ENCODE assay signal across 1 cellular context in the genomic region with DNA sequence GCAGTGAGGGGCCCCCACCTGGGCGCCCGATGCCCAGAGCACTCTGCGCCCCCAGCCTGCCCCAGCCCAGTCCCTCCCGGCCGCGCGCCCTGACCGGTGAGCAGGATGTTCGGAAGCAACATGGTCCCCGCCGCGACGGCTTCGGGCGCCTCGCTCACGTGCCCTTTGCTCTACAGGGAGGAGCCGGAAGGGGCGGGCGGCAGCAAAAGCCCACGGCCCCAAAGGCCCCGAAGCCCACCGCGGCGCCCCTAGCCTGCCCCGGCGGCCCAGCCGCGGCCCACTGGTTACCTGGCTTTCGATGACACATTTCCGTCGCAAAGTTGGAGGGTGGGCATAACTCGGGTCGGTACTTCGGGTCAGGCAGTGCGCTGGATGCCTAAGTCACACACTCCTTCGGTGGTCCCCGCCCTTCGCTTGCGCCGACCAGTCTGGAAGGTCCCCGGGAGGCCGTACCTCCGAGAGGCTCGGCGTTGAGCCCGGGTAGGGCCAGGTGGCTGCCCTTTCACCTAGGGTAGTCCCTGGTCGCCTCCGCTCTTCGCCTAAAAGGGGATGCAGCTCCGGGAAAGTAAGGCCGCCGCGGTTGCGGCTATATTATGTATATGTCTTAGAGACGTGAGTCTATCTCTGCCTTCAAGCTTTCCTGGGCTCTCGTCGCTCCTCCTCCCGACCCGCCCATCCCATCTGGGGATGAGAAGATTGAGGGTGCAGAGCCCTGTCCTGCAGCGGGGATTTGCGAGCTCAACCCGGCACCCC.
A peak's percentile ranks its signal among the peaks of the same experiment; 100 is the strongest.
TF ChIP-seq lines count a peak whose summit lies in the region.

A gene (minus strand): TSS at position 152 of the 753 bp plus-strand sequence. CDS start 30 bp downstream, at position 122.
A gene with protein sequence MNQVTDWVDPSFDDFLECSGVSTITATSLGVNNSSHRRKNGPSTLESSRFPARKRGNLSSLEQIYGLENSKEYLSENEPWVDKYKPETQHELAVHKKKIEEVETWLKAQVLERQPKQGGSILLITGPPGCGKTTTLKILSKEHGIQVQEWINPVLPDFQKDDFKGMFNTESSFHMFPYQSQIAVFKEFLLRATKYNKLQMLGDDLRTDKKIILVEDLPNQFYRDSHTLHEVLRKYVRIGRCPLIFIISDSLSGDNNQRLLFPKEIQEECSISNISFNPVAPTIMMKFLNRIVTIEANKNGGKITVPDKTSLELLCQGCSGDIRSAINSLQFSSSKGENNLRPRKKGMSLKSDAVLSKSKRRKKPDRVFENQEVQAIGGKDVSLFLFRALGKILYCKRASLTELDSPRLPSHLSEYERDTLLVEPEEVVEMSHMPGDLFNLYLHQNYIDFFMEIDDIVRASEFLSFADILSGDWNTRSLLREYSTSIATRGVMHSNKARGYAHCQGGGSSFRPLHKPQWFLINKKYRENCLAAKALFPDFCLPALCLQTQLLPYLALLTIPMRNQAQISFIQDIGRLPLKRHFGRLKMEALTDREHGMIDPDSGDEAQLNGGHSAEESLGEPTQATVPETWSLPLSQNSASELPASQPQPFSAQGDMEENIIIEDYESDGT (plus strand): TSS at position 450 of the 753 bp plus-strand sequence. CDS start 2,391 bp downstream, outside the sequence.
A gene with protein sequence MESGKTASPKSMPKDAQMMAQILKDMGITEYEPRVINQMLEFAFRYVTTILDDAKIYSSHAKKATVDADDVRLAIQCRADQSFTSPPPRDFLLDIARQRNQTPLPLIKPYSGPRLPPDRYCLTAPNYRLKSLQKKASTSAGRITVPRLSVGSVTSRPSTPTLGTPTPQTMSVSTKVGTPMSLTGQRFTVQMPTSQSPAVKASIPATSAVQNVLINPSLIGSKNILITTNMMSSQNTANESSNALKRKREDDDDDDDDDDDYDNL (minus strand): TSS at position 152 of the 753 bp plus-strand sequence. CDS start 3,783 bp downstream, outside the sequence.

TF ChIP-seq in GM12878, 131 proteins besides CTCF, POLR2A, EP300 and RAD21 (continued from another document and continues in another):
- TF ChIP-seq, protein P1, sequence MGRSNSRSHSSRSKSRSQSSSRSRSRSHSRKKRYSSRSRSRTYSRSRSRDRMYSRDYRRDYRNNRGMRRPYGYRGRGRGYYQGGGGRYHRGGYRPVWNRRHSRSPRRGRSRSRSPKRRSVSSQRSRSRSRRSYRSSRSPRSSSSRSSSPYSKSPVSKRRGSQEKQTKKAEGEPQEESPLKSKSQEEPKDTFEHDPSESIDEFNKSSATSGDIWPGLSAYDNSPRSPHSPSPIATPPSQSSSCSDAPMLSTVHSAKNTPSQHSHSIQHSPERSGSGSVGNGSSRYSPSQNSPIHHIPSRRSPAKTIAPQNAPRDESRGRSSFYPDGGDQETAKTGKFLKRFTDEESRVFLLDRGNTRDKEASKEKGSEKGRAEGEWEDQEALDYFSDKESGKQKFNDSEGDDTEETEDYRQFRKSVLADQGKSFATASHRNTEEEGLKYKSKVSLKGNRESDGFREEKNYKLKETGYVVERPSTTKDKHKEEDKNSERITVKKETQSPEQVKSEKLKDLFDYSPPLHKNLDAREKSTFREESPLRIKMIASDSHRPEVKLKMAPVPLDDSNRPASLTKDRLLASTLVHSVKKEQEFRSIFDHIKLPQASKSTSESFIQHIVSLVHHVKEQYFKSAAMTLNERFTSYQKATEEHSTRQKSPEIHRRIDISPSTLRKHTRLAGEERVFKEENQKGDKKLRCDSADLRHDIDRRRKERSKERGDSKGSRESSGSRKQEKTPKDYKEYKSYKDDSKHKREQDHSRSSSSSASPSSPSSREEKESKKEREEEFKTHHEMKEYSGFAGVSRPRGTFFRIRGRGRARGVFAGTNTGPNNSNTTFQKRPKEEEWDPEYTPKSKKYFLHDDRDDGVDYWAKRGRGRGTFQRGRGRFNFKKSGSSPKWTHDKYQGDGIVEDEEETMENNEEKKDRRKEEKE (IDR thresholded peaks at IDR 0.05) = no peak
- TF ChIP-seq NRF1 (conservative IDR thresholded peaks at IDR 0.05; ENCODE audit: low read depth, low read length) (no peak), PML (IDR thresholded peaks at IDR 0.05; ENCODE audit: low read length) (peak; percentile 55; the same call in 1 of the 2 replicates), IKZF2 (IDR thresholded peaks at IDR 0.05) (no peak), BMI1 (IDR thresholded peaks at IDR 0.05; ENCODE audit: borderline replicate concordance) (no peak), TCF3 (IDR thresholded peaks at IDR 0.05; ENCODE audit: borderline replicate concordance, insufficient read depth, low read depth, low read length) (peak; percentile 62), HDAC2 (IDR thresholded peaks at IDR 0.05) (no peak), BACH1 (IDR thresholded peaks at IDR 0.05; ENCODE audit: borderline replicate concordance) (peak; percentile 77), RB1 (IDR thresholded peaks at IDR 0.05; ENCODE audit: borderline replicate concordance) (peak; percentile 89; the same call in 1 of the 2 replicates), POU2F2 (IDR thresholded peaks at IDR 0.05; ENCODE audit: borderline replicate concordance, low read depth, low read length) (peak; percentile 87; the same call in 2 of the 3 replicates), IKZF1 (conservative IDR thresholded peaks at IDR 0.05) (peak; percentile 98), CHD2 (IDR thresholded peaks at IDR 0.05; ENCODE audit: borderline replicate concordance, low read depth, low read length) (peak; percentile 66; the same call in 1 of the 2 replicates), GABPA (IDR thresholded peaks at IDR 0.05; ENCODE audit: low read depth) (peak; percentile 66), TARDBP (IDR thresholded peaks at IDR 0.05; ENCODE audit: borderline replicate concordance) (0 out of 2 replicates have a peak, but pooled peaks have one; percentile 24), TCF7 (IDR thresholded peaks at IDR 0.05; ENCODE audit: borderline replicate concordance) (peak; percentile 30; the same call in 1 of the 2 replicates), ZBED1 (IDR thresholded peaks at IDR 0.05; ENCODE audit: borderline replicate concordance) (no peak)
- TF ChIP-seq, protein P2, sequence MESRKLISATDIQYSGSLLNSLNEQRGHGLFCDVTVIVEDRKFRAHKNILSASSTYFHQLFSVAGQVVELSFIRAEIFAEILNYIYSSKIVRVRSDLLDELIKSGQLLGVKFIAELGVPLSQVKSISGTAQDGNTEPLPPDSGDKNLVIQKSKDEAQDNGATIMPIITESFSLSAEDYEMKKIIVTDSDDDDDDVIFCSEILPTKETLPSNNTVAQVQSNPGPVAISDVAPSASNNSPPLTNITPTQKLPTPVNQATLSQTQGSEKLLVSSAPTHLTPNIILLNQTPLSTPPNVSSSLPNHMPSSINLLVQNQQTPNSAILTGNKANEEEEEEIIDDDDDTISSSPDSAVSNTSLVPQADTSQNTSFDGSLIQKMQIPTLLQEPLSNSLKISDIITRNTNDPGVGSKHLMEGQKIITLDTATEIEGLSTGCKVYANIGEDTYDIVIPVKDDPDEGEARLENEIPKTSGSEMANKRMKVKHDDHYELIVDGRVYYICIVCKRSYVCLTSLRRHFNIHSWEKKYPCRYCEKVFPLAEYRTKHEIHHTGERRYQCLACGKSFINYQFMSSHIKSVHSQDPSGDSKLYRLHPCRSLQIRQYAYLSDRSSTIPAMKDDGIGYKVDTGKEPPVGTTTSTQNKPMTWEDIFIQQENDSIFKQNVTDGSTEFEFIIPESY (IDR thresholded peaks at IDR 0.05) = no peak
- TF ChIP-seq, protein P3, sequence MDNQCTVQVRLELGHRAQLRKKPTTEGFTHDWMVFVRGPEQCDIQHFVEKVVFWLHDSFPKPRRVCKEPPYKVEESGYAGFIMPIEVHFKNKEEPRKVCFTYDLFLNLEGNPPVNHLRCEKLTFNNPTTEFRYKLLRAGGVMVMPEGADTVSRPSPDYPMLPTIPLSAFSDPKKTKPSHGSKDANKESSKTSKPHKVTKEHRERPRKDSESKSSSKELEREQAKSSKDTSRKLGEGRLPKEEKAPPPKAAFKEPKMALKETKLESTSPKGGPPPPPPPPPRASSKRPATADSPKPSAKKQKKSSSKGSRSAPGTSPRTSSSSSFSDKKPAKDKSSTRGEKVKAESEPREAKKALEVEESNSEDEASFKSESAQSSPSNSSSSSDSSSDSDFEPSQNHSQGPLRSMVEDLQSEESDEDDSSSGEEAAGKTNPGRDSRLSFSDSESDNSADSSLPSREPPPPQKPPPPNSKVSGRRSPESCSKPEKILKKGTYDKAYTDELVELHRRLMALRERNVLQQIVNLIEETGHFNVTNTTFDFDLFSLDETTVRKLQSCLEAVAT (IDR thresholded peaks at IDR 0.05) = 0 out of 2 replicates have a peak, but pooled peaks have one; percentile 30
- TF ChIP-seq, protein P4, sequence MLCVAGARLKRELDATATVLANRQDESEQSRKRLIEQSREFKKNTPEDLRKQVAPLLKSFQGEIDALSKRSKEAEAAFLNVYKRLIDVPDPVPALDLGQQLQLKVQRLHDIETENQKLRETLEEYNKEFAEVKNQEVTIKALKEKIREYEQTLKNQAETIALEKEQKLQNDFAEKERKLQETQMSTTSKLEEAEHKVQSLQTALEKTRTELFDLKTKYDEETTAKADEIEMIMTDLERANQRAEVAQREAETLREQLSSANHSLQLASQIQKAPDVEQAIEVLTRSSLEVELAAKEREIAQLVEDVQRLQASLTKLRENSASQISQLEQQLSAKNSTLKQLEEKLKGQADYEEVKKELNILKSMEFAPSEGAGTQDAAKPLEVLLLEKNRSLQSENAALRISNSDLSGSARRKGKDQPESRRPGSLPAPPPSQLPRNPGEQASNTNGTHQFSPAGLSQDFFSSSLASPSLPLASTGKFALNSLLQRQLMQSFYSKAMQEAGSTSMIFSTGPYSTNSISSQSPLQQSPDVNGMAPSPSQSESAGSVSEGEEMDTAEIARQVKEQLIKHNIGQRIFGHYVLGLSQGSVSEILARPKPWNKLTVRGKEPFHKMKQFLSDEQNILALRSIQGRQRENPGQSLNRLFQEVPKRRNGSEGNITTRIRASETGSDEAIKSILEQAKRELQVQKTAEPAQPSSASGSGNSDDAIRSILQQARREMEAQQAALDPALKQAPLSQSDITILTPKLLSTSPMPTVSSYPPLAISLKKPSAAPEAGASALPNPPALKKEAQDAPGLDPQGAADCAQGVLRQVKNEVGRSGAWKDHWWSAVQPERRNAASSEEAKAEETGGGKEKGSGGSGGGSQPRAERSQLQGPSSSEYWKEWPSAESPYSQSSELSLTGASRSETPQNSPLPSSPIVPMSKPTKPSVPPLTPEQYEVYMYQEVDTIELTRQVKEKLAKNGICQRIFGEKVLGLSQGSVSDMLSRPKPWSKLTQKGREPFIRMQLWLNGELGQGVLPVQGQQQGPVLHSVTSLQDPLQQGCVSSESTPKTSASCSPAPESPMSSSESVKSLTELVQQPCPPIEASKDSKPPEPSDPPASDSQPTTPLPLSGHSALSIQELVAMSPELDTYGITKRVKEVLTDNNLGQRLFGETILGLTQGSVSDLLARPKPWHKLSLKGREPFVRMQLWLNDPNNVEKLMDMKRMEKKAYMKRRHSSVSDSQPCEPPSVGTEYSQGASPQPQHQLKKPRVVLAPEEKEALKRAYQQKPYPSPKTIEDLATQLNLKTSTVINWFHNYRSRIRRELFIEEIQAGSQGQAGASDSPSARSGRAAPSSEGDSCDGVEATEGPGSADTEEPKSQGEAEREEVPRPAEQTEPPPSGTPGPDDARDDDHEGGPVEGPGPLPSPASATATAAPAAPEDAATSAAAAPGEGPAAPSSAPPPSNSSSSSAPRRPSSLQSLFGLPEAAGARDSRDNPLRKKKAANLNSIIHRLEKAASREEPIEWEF (IDR thresholded peaks at IDR 0.05; ENCODE audit: insufficient replicate concordance, low read depth, low read length) = no peak
- TF ChIP-seq, protein P5, sequence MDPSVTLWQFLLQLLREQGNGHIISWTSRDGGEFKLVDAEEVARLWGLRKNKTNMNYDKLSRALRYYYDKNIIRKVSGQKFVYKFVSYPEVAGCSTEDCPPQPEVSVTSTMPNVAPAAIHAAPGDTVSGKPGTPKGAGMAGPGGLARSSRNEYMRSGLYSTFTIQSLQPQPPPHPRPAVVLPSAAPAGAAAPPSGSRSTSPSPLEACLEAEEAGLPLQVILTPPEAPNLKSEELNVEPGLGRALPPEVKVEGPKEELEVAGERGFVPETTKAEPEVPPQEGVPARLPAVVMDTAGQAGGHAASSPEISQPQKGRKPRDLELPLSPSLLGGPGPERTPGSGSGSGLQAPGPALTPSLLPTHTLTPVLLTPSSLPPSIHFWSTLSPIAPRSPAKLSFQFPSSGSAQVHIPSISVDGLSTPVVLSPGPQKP (IDR thresholded peaks at IDR 0.05; ENCODE audit: low read depth, low read length) = peak; percentile 85
- TF ChIP-seq, protein P6, sequence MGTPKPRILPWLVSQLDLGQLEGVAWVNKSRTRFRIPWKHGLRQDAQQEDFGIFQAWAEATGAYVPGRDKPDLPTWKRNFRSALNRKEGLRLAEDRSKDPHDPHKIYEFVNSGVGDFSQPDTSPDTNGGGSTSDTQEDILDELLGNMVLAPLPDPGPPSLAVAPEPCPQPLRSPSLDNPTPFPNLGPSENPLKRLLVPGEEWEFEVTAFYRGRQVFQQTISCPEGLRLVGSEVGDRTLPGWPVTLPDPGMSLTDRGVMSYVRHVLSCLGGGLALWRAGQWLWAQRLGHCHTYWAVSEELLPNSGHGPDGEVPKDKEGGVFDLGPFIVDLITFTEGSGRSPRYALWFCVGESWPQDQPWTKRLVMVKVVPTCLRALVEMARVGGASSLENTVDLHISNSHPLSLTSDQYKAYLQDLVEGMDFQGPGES (IDR thresholded peaks at IDR 0.05) = peak; percentile 38; the same call in 1 of the 2 replicates
- TF ChIP-seq, protein P7, sequence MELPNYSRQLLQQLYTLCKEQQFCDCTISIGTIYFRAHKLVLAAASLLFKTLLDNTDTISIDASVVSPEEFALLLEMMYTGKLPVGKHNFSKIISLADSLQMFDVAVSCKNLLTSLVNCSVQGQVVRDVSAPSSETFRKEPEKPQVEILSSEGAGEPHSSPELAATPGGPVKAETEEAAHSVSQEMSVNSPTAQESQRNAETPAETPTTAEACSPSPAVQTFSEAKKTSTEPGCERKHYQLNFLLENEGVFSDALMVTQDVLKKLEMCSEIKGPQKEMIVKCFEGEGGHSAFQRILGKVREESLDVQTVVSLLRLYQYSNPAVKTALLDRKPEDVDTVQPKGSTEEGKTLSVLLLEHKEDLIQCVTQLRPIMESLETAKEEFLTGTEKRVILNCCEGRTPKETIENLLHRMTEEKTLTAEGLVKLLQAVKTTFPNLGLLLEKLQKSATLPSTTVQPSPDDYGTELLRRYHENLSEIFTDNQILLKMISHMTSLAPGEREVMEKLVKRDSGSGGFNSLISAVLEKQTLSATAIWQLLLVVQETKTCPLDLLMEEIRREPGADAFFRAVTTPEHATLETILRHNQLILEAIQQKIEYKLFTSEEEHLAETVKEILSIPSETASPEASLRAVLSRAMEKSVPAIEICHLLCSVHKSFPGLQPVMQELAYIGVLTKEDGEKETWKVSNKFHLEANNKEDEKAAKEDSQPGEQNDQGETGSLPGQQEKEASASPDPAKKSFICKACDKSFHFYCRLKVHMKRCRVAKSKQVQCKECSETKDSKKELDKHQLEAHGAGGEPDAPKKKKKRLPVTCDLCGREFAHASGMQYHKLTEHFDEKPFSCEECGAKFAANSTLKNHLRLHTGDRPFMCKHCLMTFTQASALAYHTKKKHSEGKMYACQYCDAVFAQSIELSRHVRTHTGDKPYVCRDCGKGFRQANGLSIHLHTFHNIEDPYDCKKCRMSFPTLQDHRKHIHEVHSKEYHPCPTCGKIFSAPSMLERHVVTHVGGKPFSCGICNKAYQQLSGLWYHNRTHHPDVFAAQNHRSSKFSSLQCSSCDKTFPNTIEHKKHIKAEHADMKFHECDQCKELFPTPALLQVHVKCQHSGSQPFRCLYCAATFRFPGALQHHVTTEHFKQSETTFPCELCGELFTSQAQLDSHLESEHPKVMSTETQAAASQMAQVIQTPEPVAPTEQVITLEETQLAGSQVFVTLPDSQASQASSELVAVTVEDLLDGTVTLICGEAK (IDR thresholded peaks at IDR 0.05; ENCODE audit: borderline replicate concordance) = peak; percentile 76; the same call in 1 of the 2 replicates
